39 cellular contexts compared by ENCODE assay signal in the genomic region with DNA sequence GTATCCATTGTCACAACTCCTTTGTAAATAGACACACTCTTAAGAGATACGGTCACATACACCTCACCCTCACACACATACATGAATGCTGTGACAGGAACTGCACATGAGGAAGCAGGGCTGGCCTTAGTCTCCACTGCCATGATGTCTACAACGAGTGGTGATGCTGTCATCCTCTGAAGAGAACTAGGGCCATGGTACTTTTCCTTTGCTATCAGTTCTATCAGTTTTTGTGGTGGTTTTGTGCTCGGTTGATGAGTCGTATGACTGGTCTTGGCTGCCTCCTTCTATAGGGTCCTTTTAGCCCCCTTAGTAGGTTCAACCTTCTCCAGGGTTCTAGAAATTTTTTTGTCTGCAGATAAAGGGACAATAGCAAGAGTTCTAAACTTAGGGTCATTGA.
"Had no signal": no experiment of that assay in that cellular context is flagged by ENCODE, and none has a peak within 500 bp of the region (broad histone marks: within the 10 kb centered on the region; RNA-seq: fewer than 3 reads in every experiment).

No MANE protein-coding gene starts in this region.

- H3K4me3 ChIP-seq: ascending aorta, cardiac muscle cell had no signal

- H3K4me1 Mint-ChIP-seq: activated CD4-positive, alpha-beta memory T cell treated with anti-CD3 and anti-CD28 coated beads, Interleukin-2, amount 10 ng/mL, durations not matched to agents 7 days and 5 days; activated CD4-positive, alpha-beta T cell treated with anti-CD3 and anti-CD28 coated beads for 36 hours; activated CD4-positive, alpha-beta T cell treated with anti-CD3 and anti-CD28 coated beads, Interleukin-2, amount 10 ng/mL, durations not matched to agents 7 days and 5 days; activated CD8-positive, alpha-beta memory T cell treated with anti-CD3 and anti-CD28 coated beads, Interleukin-2, amount 10 ng/mL, durations not matched to agents 7 days and 5 days; activated naive CD4-positive, alpha-beta T cell treated with anti-CD3 and anti-CD28 coated beads, Interleukin-2, amount 10 ng/mL, durations not matched to agents 7 days and 5 days; activated naive CD4-positive, alpha-beta T cell treated with anti-CD3 and anti-CD28 coated beads, Interleukin-2, amount 50 U/mL, for 24 hours; activated naive CD8-positive, alpha-beta T cell treated with anti-CD3 and anti-CD28 coated beads, Interleukin-2, amount 10 ng/mL, durations not matched to agents 7 days and 5 days; activated naive CD8-positive, alpha-beta T cell treated with anti-CD3 and anti-CD28 coated beads, Interleukin-2, amount 50 U/mL, for 24 hours; central memory CD8-positive, alpha-beta T cell had no signal

- H3K4me3 Mint-ChIP-seq: activated CD4-positive, alpha-beta memory T cell treated with anti-CD3 and anti-CD28 coated beads, Interleukin-2, amount 10 ng/mL, durations not matched to agents 7 days and 5 days; activated CD4-positive, alpha-beta T cell treated with anti-CD3 and anti-CD28 coated beads for 36 hours; activated CD4-positive, alpha-beta T cell treated with anti-CD3 and anti-CD28 coated beads, Interleukin-2, amount 10 ng/mL, durations not matched to agents 7 days and 5 days; activated CD8-positive, alpha-beta memory T cell treated with anti-CD3 and anti-CD28 coated beads, Interleukin-2, amount 10 ng/mL, durations not matched to agents 7 days and 5 days; activated CD8-positive, alpha-beta T cell treated with anti-CD3 and anti-CD28 coated beads, Interleukin-2, amount 10 ng/mL, durations not matched to agents 7 days and 5 days; activated naive CD4-positive, alpha-beta T cell treated with anti-CD3 and anti-CD28 coated beads, Interleukin-2, amount 10 ng/mL, durations not matched to agents 7 days and 5 days; activated naive CD4-positive, alpha-beta T cell treated with anti-CD3 and anti-CD28 coated beads, Interleukin-2, amount 50 U/mL, for 24 hours; activated naive CD8-positive, alpha-beta T cell; activated naive CD8-positive, alpha-beta T cell treated with anti-CD3 and anti-CD28 coated beads, Interleukin-2, amount 10 ng/mL, durations not matched to agents 7 days and 5 days; activated naive CD8-positive, alpha-beta T cell treated with anti-CD3 and anti-CD28 coated beads, Interleukin-2, amount 50 U/mL, for 24 hours; activated T-cell treated with anti-CD3 and anti-CD28 coated beads, Interleukin-2, amount 50 U/mL, for 24 hours; brain; central memory CD8-positive, alpha-beta T cell; T-helper 1 cell treated with Interleukin-12 subunit alpha and Interleukin-12 subunit beta and Interleukin-4 antibody, amounts not matched to agents 30 μg/mL and 1 μg/mL, for 36 hours; T-helper 2 cell treated with Interferon-gamma antibody and Interleukin-4, amounts not matched to agents 5 μg/mL and 100 μg/mL, for 36 hours; WTC11 had no signal

- FAIRE-seq: bronchial epithelial cell, TTC549 had no signal

- ATAC-seq: activated CD4-positive, alpha-beta T cell treated with anti-CD3 and anti-CD28 coated beads for 36 hours; activated CD4-positive, CD25-positive, alpha-beta regulatory T cell treated with anti-CD3 and anti-CD28 coated beads, Interleukin-2, amount 50 U/mL, for 24 hours; activated CD8-positive, alpha-beta memory T cell treated with anti-CD3 and anti-CD28 coated beads, Interleukin-2, amount 10 ng/mL, durations not matched to agents 7 days and 5 days; activated CD8-positive, alpha-beta T cell treated with anti-CD3 and anti-CD28 coated beads, Interleukin-2, amount 10 ng/mL, durations not matched to agents 7 days and 5 days; activated naive CD8-positive, alpha-beta T cell treated with anti-CD3 and anti-CD28 coated beads, Interleukin-2, amount 50 U/mL, for 24 hours; WTC11 had no signal

- H3K9me3 ChIP-seq: ascending aorta had no signal

- H3K9me3 Mint-ChIP-seq: activated CD4-positive, alpha-beta memory T cell treated with anti-CD3 and anti-CD28 coated beads, Interleukin-2, amount 10 ng/mL, durations not matched to agents 7 days and 5 days; activated CD4-positive, alpha-beta T cell treated with anti-CD3 and anti-CD28 coated beads, Interleukin-2, amount 10 ng/mL, durations not matched to agents 7 days and 5 days; activated naive CD4-positive, alpha-beta T cell treated with anti-CD3 and anti-CD28 coated beads, Interleukin-2, amount 10 ng/mL, durations not matched to agents 7 days and 5 days; activated naive CD4-positive, alpha-beta T cell treated with anti-CD3 and anti-CD28 coated beads, Interleukin-2, amount 50 U/mL, for 24 hours; activated naive CD8-positive, alpha-beta T cell treated with anti-CD3 and anti-CD28 coated beads, Interleukin-2, amount 10 ng/mL, durations not matched to agents 7 days and 5 days; activated naive CD8-positive, alpha-beta T cell treated with anti-CD3 and anti-CD28 coated beads, Interleukin-2, amount 50 U/mL, for 24 hours; activated T-cell treated with anti-CD3 and anti-CD28 coated beads, Interleukin-2, amount 50 U/mL, for 24 hours; activated T-helper 2 cell treated with anti-CD3 and anti-CD28 coated beads, Interferon-gamma antibody, Interleukin-2, Interleukin-4, amounts not matched to agents 10 μg/mL and 5 μg/mL and 100 μg/mL, durations not matched to agents 14 hours and 24 hours and 36 hours; central memory CD8-positive, alpha-beta T cell; T-helper 1 cell treated with Interleukin-12 subunit alpha and Interleukin-12 subunit beta and Interleukin-4 antibody, amounts not matched to agents 30 μg/mL and 1 μg/mL, for 36 hours; T-helper 2 cell treated with Interferon-gamma antibody and Interleukin-4, amounts not matched to agents 5 μg/mL and 100 μg/mL, for 36 hours had no signal

- DNase-seq: activated CD4-positive, alpha-beta memory T cell treated with anti-CD3 and anti-CD28 coated beads, Interleukin-2, amount 10 ng/mL, durations not matched to agents 7 days and 5 days; activated CD4-positive, alpha-beta T cell treated with anti-CD3 and anti-CD28 coated beads for 1 hour; activated CD4-positive, alpha-beta T cell treated with anti-CD3 and anti-CD28 coated beads for 36 hours; activated CD4-positive, alpha-beta T cell treated with anti-CD3 and anti-CD28 coated beads for 48 hours; activated CD4-positive, alpha-beta T cell treated with anti-CD3 and anti-CD28 coated beads, Interleukin-2, amount 10 ng/mL, durations not matched to agents 7 days and 5 days; activated CD4-positive, alpha-beta T cell treated with anti-CD3 and anti-CD28 coated beads, Interleukin-2, amount 50 U/mL, for 48 hours; activated CD4-positive, CD25-positive, alpha-beta regulatory T cell; activated CD8-positive, alpha-beta memory T cell treated with anti-CD3 and anti-CD28 coated beads for 24 hours; activated CD8-positive, alpha-beta memory T cell treated with anti-CD3 and anti-CD28 coated beads, Interleukin-2, amount 10 ng/mL, durations not matched to agents 7 days and 5 days; activated CD8-positive, alpha-beta memory T cell treated with anti-CD3 and anti-CD28 coated beads, Interleukin-2, amount 50 U/mL, for 48 hours; activated CD8-positive, alpha-beta T cell treated with anti-CD3 and anti-CD28 coated beads, Interleukin-2, amount 10 ng/mL, durations not matched to agents 7 days and 5 days; activated effector memory CD4-positive, alpha-beta T cell treated with Interleukin-2 at 50 U/mL for 16 hours; activated gamma-delta T cell; activated naive CD4-positive, alpha-beta T cell treated with anti-CD3 and anti-CD28 coated beads, Interleukin-2, amount 10 ng/mL, durations not matched to agents 7 days and 5 days; activated naive CD4-positive, alpha-beta T cell treated with Interleukin-2 at 50 U/mL for 16 hours; activated naive CD8-positive, alpha-beta T cell treated with anti-CD3 and anti-CD28 coated beads, Interleukin-2, amount 10 ng/mL, durations not matched to agents 7 days and 5 days; activated naive CD8-positive, alpha-beta T cell treated with anti-CD3 and anti-CD28 coated beads, Interleukin-2, amount 50 U/mL, for 24 hours; activated T-cell treated with anti-CD3 and anti-CD28 coated beads, Interleukin-2, amount 50 U/mL, for 24 hours; activated T-cell treated with anti-CD3 and anti-CD28 coated beads, Interleukin-2, amount 50 U/mL, for 48 hours; amygdala; anterior cingulate cortex; caudate nucleus; cerebellar nuclear complex; T-helper 1 cell; T-helper 9 cell; WERI-Rb-1 had no signal

- H3K27me3 ChIP-seq: ascending aorta had no signal

- H3K27ac Mint-ChIP-seq: activated CD4-positive, alpha-beta memory T cell treated with anti-CD3 and anti-CD28 coated beads, Interleukin-2, amount 10 ng/mL, durations not matched to agents 7 days and 5 days; activated CD4-positive, alpha-beta T cell treated with anti-CD3 and anti-CD28 coated beads for 36 hours; activated CD4-positive, alpha-beta T cell treated with anti-CD3 and anti-CD28 coated beads, Interleukin-2, amount 10 ng/mL, durations not matched to agents 7 days and 5 days; activated CD8-positive, alpha-beta memory T cell treated with anti-CD3 and anti-CD28 coated beads, Interleukin-2, amount 10 ng/mL, durations not matched to agents 7 days and 5 days; activated CD8-positive, alpha-beta T cell treated with anti-CD3 and anti-CD28 coated beads, Interleukin-2, amount 10 ng/mL, durations not matched to agents 7 days and 5 days; activated naive CD4-positive, alpha-beta T cell treated with anti-CD3 and anti-CD28 coated beads, Interleukin-2, amount 10 ng/mL, durations not matched to agents 7 days and 5 days; activated naive CD4-positive, alpha-beta T cell treated with anti-CD3 and anti-CD28 coated beads, Interleukin-2, amount 50 U/mL, for 24 hours; activated naive CD8-positive, alpha-beta T cell; activated naive CD8-positive, alpha-beta T cell treated with anti-CD3 and anti-CD28 coated beads, Interleukin-2, amount 10 ng/mL, durations not matched to agents 7 days and 5 days; activated naive CD8-positive, alpha-beta T cell treated with anti-CD3 and anti-CD28 coated beads, Interleukin-2, amount 50 U/mL, for 24 hours; activated T-cell treated with anti-CD3 and anti-CD28 coated beads, Interleukin-2, amount 50 U/mL, for 24 hours; activated T-helper 2 cell treated with anti-CD3 and anti-CD28 coated beads, Interferon-gamma antibody, Interleukin-2, Interleukin-4, amounts not matched to agents 10 μg/mL and 5 μg/mL and 100 μg/mL, durations not matched to agents 14 hours and 24 hours and 36 hours; T-helper 1 cell treated with Interleukin-12 subunit alpha and Interleukin-12 subunit beta and Interleukin-4 antibody, amounts not matched to agents 30 μg/mL and 1 μg/mL, for 36 hours; T-helper 2 cell treated with Interferon-gamma antibody and Interleukin-4, amounts not matched to agents 5 μg/mL and 100 μg/mL, for 36 hours; WTC11 had no signal

- H3K36me3 Mint-ChIP-seq: activated CD8-positive, alpha-beta memory T cell treated with anti-CD3 and anti-CD28 coated beads, Interleukin-2, amount 10 ng/mL, durations not matched to agents 7 days and 5 days; activated naive CD4-positive, alpha-beta T cell treated with anti-CD3 and anti-CD28 coated beads, Interleukin-2, amount 10 ng/mL, durations not matched to agents 7 days and 5 days; activated naive CD4-positive, alpha-beta T cell treated with anti-CD3 and anti-CD28 coated beads, Interleukin-2, amount 50 U/mL, for 24 hours; activated naive CD8-positive, alpha-beta T cell; activated naive CD8-positive, alpha-beta T cell treated with anti-CD3 and anti-CD28 coated beads, Interleukin-2, amount 10 ng/mL, durations not matched to agents 7 days and 5 days; brain; WTC11 had no signal

- H3K27ac ChIP-seq: ascending aorta, cardiac muscle cell, WERI-Rb-1 had no signal

- H3K4me1 ChIP-seq: ascending aorta had no signal

- H3K27me3 Mint-ChIP-seq: brain had no signal

- H3K36me3 ChIP-seq: ascending aorta, cardiac muscle cell, WERI-Rb-1 had no signal
